Comparison of ENCODE assay signal across 16 cellular contexts in genomic region chr9:134505032-134505431, GRCh38.
DNase-seq lines count a peak whose midpoint lies in the region; ATAC-seq and TF ChIP-seq lines count a peak whose summit lies in the region.
"Had no signal": no experiment of that assay in that cellular context is flagged by ENCODE, and none has a peak within 500 bp of the region (broad histone marks: within the 10 kb centered on the region; RNA-seq: fewer than 3 reads in every experiment).

No MANE protein-coding gene starts in this region.

- ATAC-seq in right cardiac atrium (no peak), Right ventricle myocardium superior (ENCODE audit: poor library complexity) (no peak), upper lobe of left lung (ENCODE audit: low FRiP score in 2 of 2) (no peak), HG03439 (IDR thresholded peaks at IDR 0.05; ENCODE audit: unreplicated experiment) (no peak)

- no peak for TF ChIP-seq POLR2A in upper lobe of left lung (IDR thresholded peaks at IDR 0.05)

- H3K4me1 ChIP-seq in right cardiac atrium (ENCODE audit: control insufficient read depth, insufficient read depth, low read length) (no peaks in the 10 kb centered on the region), upper lobe of left lung (peaks cover 0 to 10% (median 0%) of the 10 kb centered on the region in 4 donors)
- H3K4me1 ChIP-seq: HAP-1 had no signal

- no peak for TF ChIP-seq EP300 in upper lobe of left lung (IDR thresholded peaks at IDR 0.05)

- H3K9me3 ChIP-seq in right cardiac atrium (ENCODE audit: control insufficient read depth, low read length) (no peaks in the 10 kb centered on the region), upper lobe of left lung (no peaks in the 10 kb centered on the region)
- H3K9me3 ChIP-seq: HAP-1 had no signal

- intact Hi-C loops in right cardiac atrium (cut with DNase I) (no loop called here), Right ventricle myocardium superior (cut with DNase I) (no loop called here), posterior vena cava (cut with DNase I) (no loop called here)

- peak in 2 of 3 donors; percentile 27 to 47 for DNase-seq in right cardiac atrium
- no peak for DNase-seq in Right ventricle myocardium superior
- peak; percentile 33 for DNase-seq in ecto neural progenitor cell (ENCODE audit: low spot score)
- peak; percentile 52 for DNase-seq in posterior vena cava (ENCODE audit: low spot score)
- DNase-seq in SK-N-DZ (ENCODE audit: low spot score): no peak
- DNase-seq in upper lobe of left lung: no peak
- DNase-seq: 8988T; ACHN; Calu3; CD4-positive, alpha-beta T cell; DMS 273 treated with DMSO at 0.1 percent for 48 hours; HFFc6 had no signal

- no peak overlapping the region for H3K4me3 ChIP-seq in right cardiac atrium (ENCODE audit: low read length)
- H3K4me3 ChIP-seq in upper lobe of left lung: no peak overlapping the region
- H3K4me3 ChIP-seq: BLaER1 treated with 17β-estradiol and CSF1 and Interleukin-3, amounts not matched to agents 10 nM and 100 nM; HAP-1 had no signal

- H3K27ac ChIP-seq in right cardiac atrium (ENCODE audit: low read length) (no peak overlapping the region), upper lobe of left lung (no peak overlapping the region)
- H3K27ac ChIP-seq: BLaER1 treated with 17β-estradiol and CSF1 and Interleukin-3, amounts not matched to agents 10 nM and 100 nM; HL-60 had no signal

- 83% methylated on average over 11 of the region's 11 CpGs for WGBS in right cardiac atrium
- 70 to 79% methylated on average over 8 to 11 of the region's 11 CpGs for WGBS in upper lobe of left lung, 2 donors

- no peaks in the 10 kb centered on the region for H3K36me3 ChIP-seq in upper lobe of left lung
- H3K36me3 ChIP-seq: HAP-1 had no signal

- TF ChIP-seq CTCF in upper lobe of left lung (IDR thresholded peaks at IDR 0.05): no peak

- H3K27me3 ChIP-seq in right cardiac atrium (ENCODE audit: control insufficient read depth, insufficient read depth) (no peaks in the 10 kb centered on the region), upper lobe of left lung (peaks cover 0 to 13% (median 4%) of the 10 kb centered on the region in 4 donors)

Comparison
In these comparisons a context has a peak if more than half of its experiments do, and no peak if none do; other contexts are left out.
1. DNase-seq: peak in right cardiac atrium (2 of 3), ecto neural progenitor cell (single experiment) and posterior vena cava (single experiment); none in Right ventricle myocardium superior (single experiment), SK-N-DZ (single experiment) and upper lobe of left lung (0 of 2).